Comparison of ENCODE assay signal across 27 cellular contexts in genomic region chr10:100124097-100124496, GRCh38. TPM values are rescaled to one million over a fixed set of nuclear protein-coding genes. Genes with fewer than 3 reads are reported as not detected.
DNase-seq lines count a peak whose midpoint lies in the region; ATAC-seq, FAIRE-seq and TF ChIP-seq lines count a peak whose summit lies in the region.
"Had no signal": no experiment of that assay in that cellular context is flagged by ENCODE, and none has a peak within 500 bp of the region (broad histone marks: within the 10 kb centered on the region; RNA-seq: fewer than 3 reads in every experiment).

No MANE protein-coding gene starts in this region.

- TF ChIP-seq CTCF in HepG2 (CRISPR knock-in tag; IDR thresholded peaks at IDR 0.05), result no peak
- TF ChIP-seq CTCF in right lobe of liver (IDR thresholded peaks at IDR 0.05), result no peak
- no peak for TF ChIP-seq CTCF in Loucy (conservative IDR thresholded peaks at IDR 0.05; ENCODE audit: low read length)
- TF ChIP-seq CTCF in H1 (IDR thresholded peaks at IDR 0.05; ENCODE audit: control extremely low read depth in 1 of 3, insufficient read depth in 1 of 3, low read depth in 1 of 3, low read length in 3 of 3), result no peak

- no peak overlapping the region for H3K9ac ChIP-seq in HepG2 (ENCODE audit: insufficient read depth, low read depth, low read length)
- no peak overlapping the region for H3K9ac ChIP-seq in Loucy (ENCODE audit: low read depth, low read length, poor library complexity, severe bottlenecking)
- H3K9ac ChIP-seq in H1 (replicated peaks in 1 of 4; ENCODE audit: extremely low read depth in 1 of 4, low read depth in 3 of 4, low read length in 3 of 4), result no peak overlapping the region
- H3K9ac ChIP-seq: BLaER1 treated with 17β-estradiol and CSF1 and Interleukin-3, amounts not matched to agents 10 nM and 100 nM; GM23248 had no signal

- intact Hi-C loops in HepG2 (cut with micrococcal nuclease; ENCODE audit: unreplicated experiment), result no loop called here
- intact Hi-C loops in right lobe of liver (cut with DNase I), result no loop called here

- H3K4me3 ChIP-seq in HepG2 (replicated peaks in 1 of 3; ENCODE audit: insufficient read depth in 1 of 3, low read depth in 2 of 3, low read length in 3 of 3) (no peak overlapping the region), right lobe of liver (no peak overlapping the region), Loucy (ENCODE audit: low read length, poor library complexity, severe bottlenecking) (no peak overlapping the region), H1 (ENCODE audit: extremely low read depth in 1 of 4, insufficient read depth in 2 of 4, low read depth in 3 of 4, low read length in 4 of 4) (no peak overlapping the region)
- H3K4me3 ChIP-seq: A549; BLaER1 treated with 17β-estradiol and CSF1 and Interleukin-3, amounts not matched to agents 10 nM and 100 nM; GM12878; GM23248; HAP-1 had no signal

- no peaks in the 10 kb centered on the region for H3K9me2 ChIP-seq in Loucy (replicated peaks; ENCODE audit: low read depth, low read length)

- H3K18ac ChIP-seq in H1 (ENCODE audit: extremely low read depth, low read length), result no peak overlapping the region

- WGBS in HepG2 (ENCODE audit: low lambda C conversion rate), result 55% methylated on average over 4 of the region's 4 CpGs
- WGBS in right lobe of liver (ENCODE audit: insufficient coverage, low coverage, low lambda C conversion rate, missing lambda C conversion rate), result 79% methylated on average over 4 of the region's 4 CpGs
- WGBS in H1 (ENCODE audit: extremely low coverage in 1 of 2, insufficient coverage in 1 of 2, insufficient read length in 1 of 2, insufficient replicate concordance in 2 of 2, low coverage in 1 of 2, low lambda C conversion rate in 2 of 2, missing lambda C conversion rate in 1 of 2), 2 experiments, result 90% methylated on average over 4 of the region's 4 CpGs; no CpG with 5 or more reads in 1 of the 2 experiments

- TF ChIP-seq EP300 in HepG2 (IDR thresholded peaks at IDR 0.05; ENCODE audit: low read depth in 2 of 2, low read length in 2 of 2), result no peak
- no peak for TF ChIP-seq EP300 in HepG2 (CRISPR knock-in tag; IDR thresholded peaks at IDR 0.05; ENCODE audit: borderline replicate concordance)
- no peak for TF ChIP-seq EP300 in H1 (IDR thresholded peaks at IDR 0.05; ENCODE audit: borderline replicate concordance in 1 of 2, low read depth in 2 of 2, low read length in 2 of 2)

- H3K4me1 ChIP-seq in HepG2 (ENCODE audit: insufficient read depth, low read length) (peaks cover 9% of the 10 kb centered on the region), right lobe of liver (no peaks in the 10 kb centered on the region), Loucy (ENCODE audit: insufficient read depth, low read length, poor library complexity, severe bottlenecking) (peaks cover 6% of the 10 kb centered on the region), H1 (replicated peaks in 1 of 4; ENCODE audit: control insufficient read depth in 3 of 4, insufficient read depth in 4 of 4, low read length in 3 of 4) (no peaks in the 10 kb centered on the region)
- H3K4me1 ChIP-seq: A549, BE2C, HAP-1 had no signal

- H3K79me2 ChIP-seq in HepG2 (ENCODE audit: insufficient read depth, low read length) (no peaks in the 10 kb centered on the region), Loucy (ENCODE audit: insufficient read depth, low read length) (no peaks in the 10 kb centered on the region), H1 (ENCODE audit: control insufficient read depth in 1 of 2, insufficient read depth in 2 of 2, low read length in 2 of 2) (no peaks in the 10 kb centered on the region)

- H3K23ac ChIP-seq in H1 (ENCODE audit: insufficient read length), result no peak overlapping the region

- no peak for FAIRE-seq in HepG2 (lab: Jason Lieb, UNC)
- FAIRE-seq in H1 (lab: Jason Lieb, UNC), result no peak
- FAIRE-seq: A549, D721Med, GM12878, GM19239, H54 had no signal

- TF ChIP-seq RAD21 in HepG2 (CRISPR knock-in tag; IDR thresholded peaks at IDR 0.05) (no peak), H1 (IDR thresholded peaks at IDR 0.05 in 1 of 2, conservative IDR thresholded peaks at IDR 0.05 in 1 of 2; ENCODE audit: low read depth in 2 of 2, low read length in 2 of 2) (no peak)

- TF ChIP-seq POLR2A in HepG2 (IDR thresholded peaks at IDR 0.05; ENCODE audit: insufficient read depth in 1 of 2, low read depth in 2 of 2, low read length in 2 of 2) (no peak), right lobe of liver (IDR thresholded peaks at IDR 0.05) (no peak), H1 (IDR thresholded peaks at IDR 0.05; ENCODE audit: control extremely low read depth in 1 of 2, low read depth in 2 of 2, low read length in 2 of 2) (no peak)

- DNase-seq in HepG2 (ENCODE audit: low spot score) (no peak), right lobe of liver (no peak), H1 (ENCODE audit: low read depth in 1 of 2, low spot score in 2 of 2) (no peak), putamen (ENCODE audit: low spot score) (no peak), SK-N-DZ (ENCODE audit: low spot score) (no peak)
- DNase-seq: 8988T; ACHN; AML-193; BE2C; CD4-positive, alpha-beta T cell; CD8-positive, alpha-beta memory T cell; DMS 273 treated with DMSO at 0.1 percent for 48 hours; DMS79; EL; GDM1; GM23248; HFFc6 had no signal

- H3K4me2 ChIP-seq in HepG2 (ENCODE audit: low read depth, low read length), result no peak overlapping the region
- H3K4me2 ChIP-seq in Loucy (ENCODE audit: low read depth, low read length, poor library complexity, severe bottlenecking), result no peak overlapping the region
- no peak overlapping the region for H3K4me2 ChIP-seq in H1 (ENCODE audit: insufficient read depth in 1 of 2, low read depth in 2 of 2, low read length in 2 of 2)
- H3K4me2 ChIP-seq: A549; BLaER1 treated with 17β-estradiol and CSF1 and Interleukin-3, amounts not matched to agents 10 nM and 100 nM had no signal

- no peak for ATAC-seq in HepG2
- no peak for ATAC-seq in right lobe of liver
- ATAC-seq in HG03045 (IDR thresholded peaks at IDR 0.05; ENCODE audit: unreplicated experiment), result no peak
- ATAC-seq: A549, GM12878 had no signal

- H2AK5ac ChIP-seq in H1 (ENCODE audit: low read depth, low read length), result no peak overlapping the region

- in situ Hi-C loops in HepG2 (cut with HindIII; ENCODE audit: extremely low pct_ligation_motif_present, low pct_unique_long_range_greater_than_20kb), result no loop called here

- no peaks in the 10 kb centered on the region for H3K23me2 ChIP-seq in H1 (ENCODE audit: low read depth, low read length)

- H2BK12ac ChIP-seq in H1 (ENCODE audit: low read depth, low read length), result no peak overlapping the region

- H3K4ac ChIP-seq in H1 (replicated peaks; ENCODE audit: insufficient read length, low read depth, low read length), result no peak overlapping the region

- H4K5ac ChIP-seq in H1 (ENCODE audit: insufficient read length, low read depth, low read length), result no peak overlapping the region

- no peaks in the 10 kb centered on the region for H3K36me3 ChIP-seq in HepG2 (replicated peaks in 1 of 2; ENCODE audit: control insufficient read depth in 1 of 2, insufficient read depth in 2 of 2, low read length in 2 of 2)
- no peaks in the 10 kb centered on the region for H3K36me3 ChIP-seq in right lobe of liver
- H3K36me3 ChIP-seq in Loucy (ENCODE audit: insufficient read depth, low read length), result no peaks in the 10 kb centered on the region
- H3K36me3 ChIP-seq in H1 (ENCODE audit: control insufficient read depth in 2 of 4, insufficient read depth in 4 of 4, low read length in 3 of 4), result no peaks in the 10 kb centered on the region
- H3K36me3 ChIP-seq: BE2C; BLaER1 treated with 17β-estradiol and CSF1 and Interleukin-3, amounts not matched to agents 10 nM and 100 nM; HAP-1 had no signal

- H2BK120ac ChIP-seq in H1 (replicated peaks; ENCODE audit: low read depth, low read length), result no peak overlapping the region

- H3K27ac ChIP-seq in HepG2 (ENCODE audit: extremely low read length, insufficient read depth, low read length) (no peak overlapping the region), right lobe of liver (no peak overlapping the region), H1 (ENCODE audit: low read depth, low read length) (no peak overlapping the region)
- H3K27ac ChIP-seq: A549; BLaER1 treated with 17β-estradiol and CSF1 and Interleukin-3, amounts not matched to agents 10 nM and 100 nM; GM23248 had no signal

- H3K14ac ChIP-seq in H1 (ENCODE audit: insufficient read length), result no peak overlapping the region

- no peak overlapping the region for H2BK20ac ChIP-seq in H1 (ENCODE audit: low read length)

- H2AFZ ChIP-seq in HepG2 (ENCODE audit: low read length), result no peak overlapping the region
- peak overlapping the region; percentile 15; the same call in 1 of the 2 replicates for H2AFZ ChIP-seq in Loucy (ENCODE audit: low read length)
- H2AFZ ChIP-seq in H1 (ENCODE audit: low read length), result no peak overlapping the region
- H2AFZ ChIP-seq: GM23248 had no signal

- no peak overlapping the region for H2BK5ac ChIP-seq in H1 (ENCODE audit: low read depth, low read length)

- CTCF ChIA-PET in HepG2 (lab: Yijun Ruan, JAX; ENCODE audit: low intra/inter-chr PET ratio, low total read pairs) (no interaction called here), H1 (lab: Charles Lee; ENCODE audit: partially characterized antibody) (interaction anchor here (0.6 to 0.9 kb wide), 3 partner anchors 96 to 265 kb away, joined by 3 to 5 read pairs (median 4); no protein-coding TSS in a partner anchor)

- H4K91ac ChIP-seq in H1 (replicated peaks; ENCODE audit: insufficient read length, low read length), result no peak overlapping the region

- no peak overlapping the region for H4K8ac ChIP-seq in H1 (ENCODE audit: extremely low read depth, insufficient read depth, low read length)

- H3K9me3 ChIP-seq in HepG2 (ENCODE audit: low read length) (no peaks in the 10 kb centered on the region), right lobe of liver (no peaks in the 10 kb centered on the region), Loucy (ENCODE audit: insufficient read depth, low read depth, low read length) (no peaks in the 10 kb centered on the region), H1 (ENCODE audit: insufficient read depth in 2 of 2, low read depth in 1 of 2, low read length in 1 of 2) (no peaks in the 10 kb centered on the region)
- H3K9me3 ChIP-seq: A549; BE2C; BLaER1 treated with 17β-estradiol and CSF1 and Interleukin-3, amounts not matched to agents 10 nM and 100 nM; HAP-1 had no signal

- no TSS peak for BruUV-seq in HepG2 (replicated peaks; lab: Mats Ljungman, UMichigan)

- H3F3A ChIP-seq in Loucy (ENCODE audit: low read depth), result no peaks in the 10 kb centered on the region

- H4K20me1 ChIP-seq in HepG2 (ENCODE audit: insufficient read depth, low read length) (no peaks in the 10 kb centered on the region), Loucy (ENCODE audit: insufficient read depth, low read length, poor library complexity, severe bottlenecking) (no peaks in the 10 kb centered on the region), H1 (replicated peaks in 1 of 2; ENCODE audit: control insufficient read depth in 1 of 2, insufficient read depth in 2 of 2, low read length in 2 of 2) (no peaks in the 10 kb centered on the region)
- H4K20me1 ChIP-seq: BLaER1 treated with 17β-estradiol and CSF1 and Interleukin-3, amounts not matched to agents 10 nM and 100 nM had no signal

- H3K79me1 ChIP-seq in H1 (ENCODE audit: low read depth, low read length), result no peaks in the 10 kb centered on the region

- H2BK15ac ChIP-seq in H1 (ENCODE audit: low read length), result no peak overlapping the region

- POLR2A ChIA-PET in HepG2 (lab: Yijun Ruan, JAX) (no interaction called here), H1 (lab: Charles Lee; ENCODE audit: partially characterized antibody) (no interaction called here)

- H3K27me3 ChIP-seq in HepG2 (ENCODE audit: control insufficient read depth in 1 of 2, insufficient read depth in 2 of 2, low read length in 2 of 2) (0 out of 5 replicates have a peak, but pooled peaks cover 0 to 3% of the 10 kb centered on the region in 2 experiments), right lobe of liver (no peaks in the 10 kb centered on the region), Loucy (ENCODE audit: insufficient read depth, low read length, poor library complexity, severe bottlenecking) (no peaks in the 10 kb centered on the region), H1 (replicated peaks in 1 of 4; ENCODE audit: control insufficient read depth in 3 of 4, extremely low read depth in 1 of 4, insufficient read depth in 3 of 4, low read length in 3 of 4) (no peaks in the 10 kb centered on the region)
- H3K27me3 ChIP-seq: BE2C; BLaER1 treated with 17β-estradiol and CSF1 and Interleukin-3, amounts not matched to agents 10 nM and 100 nM had no signal

- H3K56ac ChIP-seq in H1 (replicated peaks; ENCODE audit: insufficient read length, low read depth, low read length), result no peak overlapping the region

RNA-seq across cellular contexts. Expression of gene CPN1, which starts 42.4 kb away (rescaled TPM):
- 8.1 and 17.3 TPM in 2 replicates for total RNA-seq in HepG2 (2016; rRNA removed; fragmentation: Illumina TruSeq; extraction: Trizol)
- 5.6 and 6.4 TPM in 2 replicates for total RNA-seq in HepG2 (2016; cell fraction: cytosol; rRNA removed; fragmentation: Illumina TruSeq; extraction: Trizol; ENCODE audit: low read depth)
- total RNA-seq in HepG2 (2016; cell fraction: insoluble cytoplasmic fraction; rRNA removed; fragmentation: Illumina TruSeq; extraction: Trizol), result 8.1 and 16.7 TPM in 2 replicates
- 8.1 and 10.4 TPM in 2 replicates for total RNA-seq in HepG2 (2016; cell fraction: membrane; rRNA removed; fragmentation: Illumina TruSeq; extraction: Trizol)
- total RNA-seq in HepG2 (2016; cell fraction: nucleus; rRNA removed; fragmentation: Illumina TruSeq; extraction: Trizol), result 10.6 and 16.3 TPM in 2 replicates
- 35.1 and 42.1 TPM in 2 replicates for polyA plus RNA-seq in HepG2 (2011; rRNA removed)
- polyA plus RNA-seq in HepG2 (2011; cell fraction: cytosol; rRNA removed), result 39.2 and 44.8 TPM in 2 replicates
- polyA plus RNA-seq in HepG2 (2011; cell fraction: nucleus; rRNA removed), result 18.8 and 22.4 TPM in 2 replicates
- 30.8 and 36.0 TPM in 2 replicates for polyA plus RNA-seq in HepG2 (2012)
- 5.5 and 6.0 TPM in 2 replicates for polyA plus RNA-seq in HepG2 (2016; cell fraction: cytosol; fragmentation: Illumina TruSeq; extraction: Trizol; ENCODE audit: low read depth)
- polyA plus RNA-seq in HepG2 (2016; cell fraction: insoluble cytoplasmic fraction; fragmentation: Illumina TruSeq; extraction: Trizol; ENCODE audit: low read depth), result 8.5 and 9.4 TPM in 2 replicates
- 8.9 and 9.1 TPM in 2 replicates for polyA plus RNA-seq in HepG2 (2016; cell fraction: membrane; fragmentation: Illumina TruSeq; extraction: Trizol; ENCODE audit: low read depth)
- 16.1 and 19.4 TPM in 2 replicates for polyA plus RNA-seq in HepG2 (2016; cell fraction: nucleus; fragmentation: Illumina TruSeq; extraction: Trizol; ENCODE audit: insufficient read depth, low read depth)
- polyA minus RNA-seq in HepG2 (2011; rRNA and poly(A)+ RNA removed; ENCODE audit: low replicate concordance), result 35.9 TPM in 1 of 2 replicates, not detected in the other
- polyA minus RNA-seq in HepG2 (2011; cell fraction: cytosol; rRNA and poly(A)+ RNA removed), result 11.8 and 13.2 TPM in 2 replicates
- 9.0 and 12.1 TPM in 2 replicates for polyA minus RNA-seq in HepG2 (2011; cell fraction: nucleus; rRNA and poly(A)+ RNA removed)
- total RNA-seq in right lobe of liver, result 10 to 100 TPM; 20.7 to 76.6 (median 54.4) TPM
- total RNA-seq in H1 (2021; fragmentation: NEBNext Ultra II Directional; extraction: Animal tissue kit (Norgen Biotek cat#: 25700)), result 0.15 TPM in 1 of 2 replicates, not detected in the other
- polyA plus RNA-seq in H1 (2011; rRNA removed), result 0.20 and 0.61 TPM in 2 replicates
- 0.35 TPM for polyA plus RNA-seq in H1 (2011; cell fraction: cytosol; rRNA removed)
- polyA plus RNA-seq in H1 (2011; cell fraction: nucleus; rRNA removed), result 0.26 TPM
- polyA plus RNA-seq in H1 (2012, experiment 1 of 2), result 0.19 to 0.59 TPM (median 0.33 TPM) in 4 replicates
- not detected for polyA plus RNA-seq in H1 (2012, experiment 2 of 2)
- polyA plus RNA-seq in H1 (2013, experiment 1 of 2), result 0.16 TPM
- polyA plus RNA-seq in H1 (2013, experiment 2 of 2), result 0.24 TPM
- polyA minus RNA-seq in H1 (2011; rRNA and poly(A)+ RNA removed), result 0.95 TPM in 1 of 2 replicates, not detected in the other
- polyA minus RNA-seq in H1 (2011; cell fraction: cytosol; rRNA and poly(A)+ RNA removed), result not detected
- 1.1 TPM for polyA minus RNA-seq in H1 (2011; cell fraction: nucleus; rRNA and poly(A)+ RNA removed)
- not detected in 2 replicates for polyA plus RNA-seq in SK-N-DZ (2014; cell fraction: cytosol; rRNA removed)
- not detected in 2 replicates for polyA plus RNA-seq in SK-N-DZ (2014; cell fraction: nucleus; rRNA removed)
- total RNA-seq: CD4-positive, alpha-beta T cell; CD8-positive, alpha-beta memory T cell; GM23248; HFFc6 had no signal
- polyA plus RNA-seq: CD14-positive monocyte; CD8-positive, alpha-beta memory T cell; GM23248 had no signal

Comparison
In these comparisons a context has a peak if more than half of its experiments do, and no peak if none do; other contexts are left out.
1. Of the 41 proteins assayed by ChIP-seq in both HepG2 and H1: peak only in HepG2: none; only in H1: none; in both: CEBPB; in neither: 40.